In genomic region chr12:26994109-26994508, GRCh38 we compare ENCODE assay signal across 11 cellular contexts.
"Had no signal": no experiment of that assay in that cellular context is flagged by ENCODE, and none has a peak within 500 bp of the region (broad histone marks: within the 10 kb centered on the region; RNA-seq: fewer than 3 reads in every experiment).

No MANE protein-coding gene starts in this region.

- FAIRE-seq: H1, H54 had no signal

- ATAC-seq: GM23338, HCT116 had no signal

- H3K27ac ChIP-seq: GM23248 had no signal

- H2AFZ ChIP-seq: GM23248, GM23338 had no signal

- H3K9me3 ChIP-seq: HAP-1 had no signal

- H3K4me2 ChIP-seq: GM23338 had no signal

- H3K9ac ChIP-seq: GM23248 had no signal

- DNase-seq: GM23248, GOT3, H7, H9, HCEC 1CT, HFFc6 had no signal

- H3K4me3 ChIP-seq: GM23248, GM23338, HAP-1 had no signal

- H3K4me1 ChIP-seq: HAP-1 had no signal
